ENCODE assay signal across 11 cellular contexts in genomic region chr1:148426385-148426784, GRCh38. TPM values are rescaled to one million over a fixed set of nuclear protein-coding genes. Genes with fewer than 3 reads are reported as not detected.
"Had no signal": no experiment of that assay in that cellular context is flagged by ENCODE, and none has a peak within 500 bp of the region (broad histone marks: within the 10 kb centered on the region; RNA-seq: fewer than 3 reads in every experiment).

No MANE protein-coding gene starts in this region.

RNA-seq across cellular contexts. Expression of gene PPIAL4G, which starts 56.7 kb away (rescaled TPM):
- total RNA-seq: esophagus muscularis mucosa, fibroblast of villous mesenchyme, gastrocnemius medialis, heart right ventricle, left ventricle myocardium inferior, neural crest cell, osteocyte, pulmonary artery endothelial cell, right atrium auricular region, suprapubic skin had no signal
- polyA plus RNA-seq: heart right ventricle, keratinocyte had no signal
